Comparison of ENCODE assay signal across 20 cellular contexts in genomic region chr4:7109169-7109568, GRCh38.
"Had no signal": no experiment of that assay in that cellular context is flagged by ENCODE, and none has a peak within 500 bp of the region (broad histone marks: within the 10 kb centered on the region; RNA-seq: fewer than 3 reads in every experiment).

No MANE protein-coding gene starts in this region.

- H3K36me3 ChIP-seq: SJSA1 had no signal

- H3K27me3 Mint-ChIP-seq: IgD-negative memory B cell had no signal

- H3K4me1 ChIP-seq: SJSA1 had no signal

- H3K4me3 ChIP-seq: SJSA1, SK-N-MC had no signal

- H3K36me3 Mint-ChIP-seq: IgD-negative memory B cell had no signal

- H3K27me3 ChIP-seq: SJSA1 had no signal

- H3K9me3 ChIP-seq: SJSA1 had no signal

- H3K4me3 Mint-ChIP-seq: IgD-negative memory B cell had no signal

- H3K27ac ChIP-seq: SJSA1, SK-N-MC had no signal

- H3K4me1 Mint-ChIP-seq: IgD-negative memory B cell had no signal

- DNase-seq: KBM-7; MV-4-11; NCI-H1048; NCI-H1105; NCI-H1417; NCI-H1436 treated with DMSO at 0.1 percent for 48 hours; NCI-H1694; NCI-H187 treated with DMSO at 0.1 percent for 48 hours; NCI-H2029 treated with DMSO at 0.1 percent for 48 hours; NCI-H2171 treated with DMSO at 0.1 percent for 48 hours; NCI-H524; NCI-H526 treated with DMSO at 0.1 percent for 48 hours; NCI-H748 treated with DMSO at 0.1 percent for 48 hours; NK-92 treated with Interleukin-12 subunit alpha and Interleukin-12 subunit beta, amount 100 ng/mL, for 24 hours; PC-3; SIG-M5 had no signal

- H3K27ac Mint-ChIP-seq: IgD-negative memory B cell had no signal

- ATAC-seq: Panc1, PC-3 had no signal
